In the genomic region with DNA sequence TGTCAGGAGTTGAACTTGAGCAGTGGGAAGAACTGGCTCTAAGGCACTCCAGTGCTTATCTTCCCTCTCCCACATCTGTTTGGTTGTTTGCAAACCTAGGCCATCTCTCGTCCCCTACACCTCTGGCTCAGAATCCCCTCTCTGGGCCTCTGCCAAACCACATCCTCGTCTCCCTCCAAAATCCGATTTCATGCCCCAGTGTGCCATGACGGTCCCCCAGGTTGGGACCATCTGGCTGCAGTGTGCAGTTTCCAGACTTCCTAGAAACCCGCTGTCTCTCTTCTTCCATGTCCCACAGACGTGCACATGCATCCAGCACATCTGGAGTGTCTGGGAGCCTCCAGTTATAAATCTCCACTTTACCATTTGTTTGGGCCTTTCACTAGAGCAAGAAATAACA, we compare ENCODE assay signal across 19 cellular contexts.
A peak's percentile ranks its signal among the peaks of the same experiment; 100 is the strongest.
DNase-seq lines count a peak whose midpoint lies in the region; TF ChIP-seq lines count a peak whose summit lies in the region.
"Had no signal": no experiment of that assay in that cellular context is flagged by ENCODE, and none has a peak within 500 bp of the region (broad histone marks: within the 10 kb centered on the region; RNA-seq: fewer than 3 reads in every experiment).

No MANE protein-coding gene starts in this region.

- peak overlapping the region; percentile 59 for H3K27ac Mint-ChIP-seq in neural crest cell (ENCODE audit: unreplicated experiment)
- H3K27ac Mint-ChIP-seq: CD4-positive, alpha-beta T cell; HFFc6 had no signal

- no peaks in the 10 kb centered on the region for H3K36me3 Mint-ChIP-seq in neural crest cell (ENCODE audit: low read depth)

- H3K9me3 ChIP-seq in SJCRH30 (replicated peaks) = no peaks in the 10 kb centered on the region
- H3K9me3 ChIP-seq: A549, Caco-2 had no signal

- H3K36me3 ChIP-seq in SJCRH30 = no peaks in the 10 kb centered on the region

- H3K4me1 ChIP-seq in SJCRH30 = peaks cover 4% of the 10 kb centered on the region; the same call in 1 of the 2 replicates
- H3K4me1 ChIP-seq: A549 had no signal

- no peaks in the 10 kb centered on the region for H3K27me3 ChIP-seq in SJCRH30

- peaks cover 4% of the 10 kb centered on the region for H3K4me1 Mint-ChIP-seq in neural crest cell

- no peak overlapping the region for H3K4me3 Mint-ChIP-seq in neural crest cell
- H3K4me3 Mint-ChIP-seq: CD4-positive, alpha-beta T cell; HFFc6 had no signal

- no peaks in the 10 kb centered on the region for H3K27me3 Mint-ChIP-seq in neural crest cell (ENCODE audit: low read depth)
- H3K27me3 Mint-ChIP-seq: CD4-positive, alpha-beta T cell had no signal

- peak; percentile 23 for DNase-seq in DMS 273 (lab: John Stamatoyannopoulos, UW; ENCODE audit: unreplicated experiment)
- no peak for DNase-seq in DMS 273 treated with DMSO at 0.1 percent for 48 hours (lab: John Stamatoyannopoulos, UW)
- DNase-seq in SJCRH30 = peak; percentile 74 to 85
- no peak for DNase-seq in neural crest cell (ENCODE audit: low read depth, low spot score)
- no peak for DNase-seq in NCI-H2029 treated with DMSO at 0.1 percent for 48 hours (lab: John Stamatoyannopoulos, UW)
- no peak for DNase-seq in coronary artery (ENCODE audit: low spot score)
- no peak for DNase-seq in NCI-H1930 (lab: John Stamatoyannopoulos, UW)
- DNase-seq: AML-193; Caco-2; CD4-positive, alpha-beta T cell; DMS79 treated with DMSO at 0.1 percent for 48 hours; GF-D8; GOT3; H7; HFFc6 had no signal

- peaks cover 5% of the 10 kb centered on the region for H3K9me3 Mint-ChIP-seq in neural crest cell
- H3K9me3 Mint-ChIP-seq: CD4-positive, alpha-beta T cell had no signal

- H3K4me3 ChIP-seq in SJCRH30 = no peak overlapping the region
- H3K4me3 ChIP-seq in coronary artery = no peak overlapping the region
- H3K4me3 ChIP-seq: A549 had no signal

- TF ChIP-seq CTCF in neural crest cell (conservative IDR thresholded peaks at IDR 0.05) = no peak
- TF ChIP-seq CTCF in coronary artery (IDR thresholded peaks at IDR 0.05) = no peak

- H3K27ac ChIP-seq in SJCRH30 (peak overlapping the region; percentile 63), coronary artery (no peak overlapping the region)
- H3K27ac ChIP-seq: 22Rv1, A549, C4-2B, HL-60 had no signal

Comparison
In these comparisons a context has a peak if more than half of its experiments do, and no peak if none do; other contexts are left out.
1. DNase-seq: peak in DMS 273 (single experiment) and SJCRH30 (2 of 2); none in DMS 273 treated with DMSO at 0.1 percent for 48 hours (single experiment), neural crest cell (single experiment), NCI-H2029 treated with DMSO at 0.1 percent for 48 hours (single experiment), coronary artery (single experiment) and NCI-H1930 (0 of 2).